In the genomic region with DNA sequence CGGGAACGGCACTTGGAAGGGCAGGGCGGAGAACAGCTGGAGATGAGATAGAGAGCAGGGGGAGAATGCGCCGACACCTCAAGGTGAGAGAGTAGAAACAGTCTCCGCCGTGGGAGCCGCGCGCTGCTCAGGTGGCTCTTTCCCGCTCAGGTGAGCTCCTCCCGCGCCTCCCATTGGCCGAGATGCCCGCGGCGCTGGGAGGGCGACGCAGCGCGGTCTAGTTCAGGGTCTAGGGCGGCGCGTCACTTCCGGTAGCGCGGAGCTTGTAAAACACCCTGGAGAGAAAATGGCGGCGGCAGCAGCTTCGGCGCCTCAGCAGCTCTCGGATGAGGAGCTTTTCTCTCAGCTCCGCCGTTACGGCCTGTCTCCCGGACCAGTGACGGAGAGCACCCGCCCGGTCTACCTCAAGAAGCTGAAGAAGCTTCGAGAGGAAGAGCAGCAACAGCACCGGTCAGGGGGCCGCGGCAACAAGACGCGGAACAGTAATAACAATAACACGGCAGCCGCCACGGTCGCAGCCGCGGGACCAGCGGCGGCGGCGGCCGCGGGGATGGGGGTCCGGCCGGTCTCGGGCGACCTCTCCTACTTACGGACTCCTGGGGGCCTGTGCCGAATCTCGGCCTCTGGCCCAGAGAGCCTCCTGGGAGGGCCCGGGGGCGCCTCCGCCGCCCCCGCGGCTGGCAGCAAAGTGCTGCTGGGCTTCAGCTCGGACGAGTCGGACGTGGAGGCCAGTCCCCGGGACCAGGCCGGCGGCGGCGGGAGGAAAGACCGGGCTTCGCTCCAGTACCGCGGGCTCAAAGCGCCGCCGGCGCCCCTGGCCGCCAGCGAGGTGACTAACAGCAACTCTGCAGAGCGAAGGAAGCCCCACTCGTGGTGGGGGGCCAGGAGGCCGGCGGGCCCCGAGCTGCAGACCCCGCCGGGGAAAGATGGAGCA, we compare ENCODE assay signal across 1 cellular context.
TF ChIP-seq lines count a peak whose summit lies in the region.

A gene (plus strand): TSS at position 273 of the 934 bp plus-strand sequence. CDS start 14 bp downstream, at position 287.

TF ChIP-seq in HEK293, 187 proteins besides CTCF, POLR2A, EP300 and RAD21 (continued from another document):
- TF ChIP-seq KLF1 (tag by site-specific recombination; IDR thresholded peaks at IDR 0.05), result no peak; the same call in 1 of the 2 replicates
